11 cellular contexts compared by ENCODE assay signal in genomic region chr3:192879346-192880031, GRCh38. TPM values are rescaled to one million over a fixed set of nuclear protein-coding genes. Genes with fewer than 3 reads are reported as not detected.
DNase-seq lines count a peak whose midpoint lies in the region; ATAC-seq and TF ChIP-seq lines count a peak whose summit lies in the region.
"Had no signal": no experiment of that assay in that cellular context is flagged by ENCODE, and none has a peak within 500 bp of the region (broad histone marks: within the 10 kb centered on the region; RNA-seq: fewer than 3 reads in every experiment).

No MANE protein-coding gene starts in this region.

- peak overlapping the region; percentile 94 for H3K14ac ChIP-seq in trophoblast cell (ENCODE audit: low read length)

- CTCF ChIA-PET in RWPE1 (lab: Yijun Ruan, JAX) = interaction anchor here (1.3 kb wide), 1 partner anchor 60 kb away, joined by 4 read pairs; no protein-coding TSS in a partner anchor
- CTCF ChIA-PET in GM10248 (lab: Yijun Ruan, JAX) = interaction anchor here (0.7 to 4.0 kb wide), 9 partner anchors 10 to 39 kb away, joined by 3 to 23 read pairs (median 3); no protein-coding TSS in a partner anchor

- no peak overlapping the region for H3K27ac ChIP-seq in RWPE1
- peak overlapping the region; percentile 99 for H3K27ac ChIP-seq in trophoblast cell (ENCODE audit: low read depth, low read length)

- no peak for ATAC-seq in GM19324 (IDR thresholded peaks at IDR 0.05; ENCODE audit: low FRiP score, unreplicated experiment)
- ATAC-seq: activated naive CD4-positive, alpha-beta T cell treated with anti-CD3 and anti-CD28 coated beads, Interleukin-2, amount 50 U/mL, for 72 hours; mucosa of descending colon; T-helper 17 cell had no signal

- no peak overlapping the region for H4K12ac ChIP-seq in trophoblast cell (ENCODE audit: low read depth, low read length)

- H2BK120ac ChIP-seq in trophoblast cell (ENCODE audit: insufficient read depth, low read length, poor library complexity) = peak overlapping the region; percentile 80

- H2BK5ac ChIP-seq in trophoblast cell (ENCODE audit: low read depth, low read length, poor library complexity) = peak overlapping the region; percentile 90

- peak overlapping the region; percentile 71 for H3K9ac ChIP-seq in trophoblast cell (ENCODE audit: low read length)

- H2AK5ac ChIP-seq in trophoblast cell (ENCODE audit: low read length) = no peak overlapping the region

- H3K36me3 ChIP-seq in trophoblast cell (ENCODE audit: control insufficient read depth in 1 of 2, insufficient read depth in 2 of 2, low read length in 2 of 2) = no peaks in the 10 kb centered on the region

- peak overlapping the region; percentile 53 for H3K4ac ChIP-seq in trophoblast cell (ENCODE audit: low read depth, low read length)

- H3K79me1 ChIP-seq in trophoblast cell (ENCODE audit: low read length) = peaks cover 23% of the 10 kb centered on the region

- H2BK12ac ChIP-seq in trophoblast cell (ENCODE audit: low read length) = peak overlapping the region; percentile 53

- WGBS in trophoblast cell (ENCODE audit: extremely low coverage, insufficient coverage, insufficient read length) = no CpG with 5 or more reads among the region's 8 CpGs

- H3K4me3 ChIP-seq in trophoblast cell (ENCODE audit: low read depth, low read length) = no peak overlapping the region
- H3K4me3 ChIP-seq: mucosa of descending colon had no signal

- no peak overlapping the region for H2AFZ ChIP-seq in trophoblast cell (ENCODE audit: insufficient read depth, low read length, poor library complexity)

- POLR2A ChIA-PET in RWPE1 (lab: Yijun Ruan, JAX; ENCODE audit: low non-redundant PET) = interaction anchor here (0.6 kb wide), 1 partner anchor 11 kb away, joined by 3 read pairs; no protein-coding TSS in a partner anchor
- POLR2A ChIA-PET in GM10248 (lab: Yijun Ruan, JAX) = no interaction called here

- peak; percentile 96 for DNase-seq in H4 (ENCODE audit: low spot score)
- peak; percentile 98 for DNase-seq in RWPE1 (ENCODE audit: low spot score)
- DNase-seq in fibroblast of peridontal ligament (ENCODE audit: extremely low read depth) = peak; percentile 91
- DNase-seq in trophoblast cell = peak; percentile 95 to 99
- no peak for DNase-seq in stimulated activated CD4-positive, alpha-beta T cell treated with anti-CD3 and anti-CD28 coated beads, Interleukin-12 subunit alpha, Interleukin-12 subunit beta, amount 100 ng/mL, for 4 hours
- no peak for DNase-seq in GM10248 (ENCODE audit: extremely low spot score)
- DNase-seq in SHP77 treated with DMSO at 0.1 percent for 48 hours (lab: John Stamatoyannopoulos, UW) = no peak
- DNase-seq: mucosa of descending colon, T-helper 17 cell had no signal

- H4K91ac ChIP-seq in trophoblast cell (ENCODE audit: low read depth, low read length) = peak overlapping the region; percentile 87

- no peak overlapping the region for H3K23ac ChIP-seq in trophoblast cell (ENCODE audit: low read length)

- TF ChIP-seq CTCF in RWPE1 (conservative IDR thresholded peaks at IDR 0.05; ENCODE audit: low read depth) = no peak
- TF ChIP-seq CTCF in GM10248 (IDR thresholded peaks at IDR 0.05; ENCODE audit: control extremely low read depth, extremely low read depth, low read depth, missing control alignments) = no peak

- H3K27me3 ChIP-seq in trophoblast cell (ENCODE audit: insufficient read depth, low read length) = no peaks in the 10 kb centered on the region

- no peaks in the 10 kb centered on the region for H3K9me3 ChIP-seq in trophoblast cell (ENCODE audit: insufficient read depth, low read depth, low read length)
- H3K9me3 ChIP-seq: mucosa of descending colon had no signal

- H3K4me1 ChIP-seq in trophoblast cell (ENCODE audit: control insufficient read depth in 1 of 2, insufficient read depth in 2 of 2, low read length in 2 of 2) = peaks cover 22 to 28% of the 10 kb centered on the region in 2 experiments

- H3K4me2 ChIP-seq in trophoblast cell (ENCODE audit: low read length) = peak overlapping the region; percentile 55

- peak overlapping the region; percentile 76 for H3K18ac ChIP-seq in trophoblast cell (ENCODE audit: low read length)

- H3K79me2 ChIP-seq in trophoblast cell (ENCODE audit: control insufficient read depth, insufficient read depth, low read length, poor library complexity) = peaks cover 2% of the 10 kb centered on the region

- H4K8ac ChIP-seq in trophoblast cell (ENCODE audit: low read depth, low read length) = peak overlapping the region; percentile 61

RNA-seq across cellular contexts. Expression of gene MB21D2, which starts 38.2 kb away (rescaled TPM):
- total RNA-seq in H4 (2014; rRNA removed; shearing (Covaris generic)) = 21.2 and 25.1 TPM in 2 replicates
- polyA plus RNA-seq in trophoblast cell (2013) = 9.3 and 9.7 TPM in 2 replicates

Comparison
In these comparisons a context has a peak if more than half of its experiments do, and no peak if none do; other contexts are left out.
1. DNase-seq: peak in H4 (single experiment), RWPE1 (single experiment), fibroblast of peridontal ligament (single experiment) and trophoblast cell (2 of 2); none in stimulated activated CD4-positive, alpha-beta T cell treated with anti-CD3 and anti-CD28 coated beads, Interleukin-12 subunit alpha, Interleukin-12 subunit beta, amount 100 ng/mL, for 4 hours (single experiment), GM10248 (single experiment) and SHP77 treated with DMSO at 0.1 percent for 48 hours (single experiment).